9 cellular contexts compared by ENCODE assay signal in genomic region chr4:152935138-152935537, GRCh38. TPM values are rescaled to one million over a fixed set of nuclear protein-coding genes. Genes with fewer than 3 reads are reported as not detected.
DNase-seq lines count a peak whose midpoint lies in the region; ATAC-seq and TF ChIP-seq lines count a peak whose summit lies in the region.
"Had no signal": no experiment of that assay in that cellular context is flagged by ENCODE, and none has a peak within 500 bp of the region (broad histone marks: within the 10 kb centered on the region; RNA-seq: fewer than 3 reads in every experiment).

No MANE protein-coding gene starts in this region.

- H3K27ac Mint-ChIP-seq in GM23338 = peak overlapping the region; percentile 92
- H3K27ac Mint-ChIP-seq in activated T-helper 1 cell treated with anti-CD3 and anti-CD28 coated beads, Interleukin-12 subunit alpha, Interleukin-12 subunit beta, Interleukin-2, Interleukin-4 antibody, amounts not matched to agents 30 ng/mL and 10 ng/mL and 1 ng/mL, durations not matched to agents 14 hours and 24 hours and 36 hours = no peak overlapping the region

- TF ChIP-seq CTCF in 22Rv1 (IDR thresholded peaks at IDR 0.05) (no peak), GM23338 (conservative IDR thresholded peaks at IDR 0.05; ENCODE audit: low read depth in 2 of 2) (peak in 1 of 2 experiments; percentile 61; a peak in 3 of 4 replicates)

- peaks cover 11% of the 10 kb centered on the region; the same call in 1 of the 3 replicates for H3K36me3 Mint-ChIP-seq in GM23338 (ENCODE audit: low read depth)
- peaks cover 2% of the 10 kb centered on the region for H3K36me3 Mint-ChIP-seq in activated T-helper 1 cell treated with anti-CD3 and anti-CD28 coated beads, Interleukin-12 subunit alpha, Interleukin-12 subunit beta, Interleukin-2, Interleukin-4 antibody, amounts not matched to agents 30 ng/mL and 10 ng/mL and 1 ng/mL, durations not matched to agents 14 hours and 24 hours and 36 hours (ENCODE audit: low read depth)

- H4K20me1 ChIP-seq in GM23338 (replicated peaks; ENCODE audit: insufficient read depth) (peaks cover 18% of the 10 kb centered on the region), GM23248 (ENCODE audit: insufficient read depth) (no peaks in the 10 kb centered on the region)

- peak overlapping the region; percentile 79; the same call in 1 of the 2 replicates for H2AFZ ChIP-seq in GM23338
- H2AFZ ChIP-seq in GM23248 = no peak overlapping the region

- H3K4me2 ChIP-seq in GM23338 (peak overlapping the region; percentile 83), GM23248 (ENCODE audit: unreplicated experiment) (no peak overlapping the region)

- no peak overlapping the region for H3K9ac ChIP-seq in GM23248

- H3K27me3 ChIP-seq in GM23338 (ENCODE audit: insufficient read depth) (peaks cover 25% of the 10 kb centered on the region), GM23248 (replicated peaks; ENCODE audit: insufficient read depth) (0 out of 2 replicates have a peak, but pooled peaks cover 8% of the 10 kb centered on the region)

- H3F3A ChIP-seq in GM23338 (replicated peaks; ENCODE audit: low read depth) (peaks cover 8% of the 10 kb centered on the region; the same call in 1 of the 2 replicates), GM23248 (ENCODE audit: insufficient read depth) (no peaks in the 10 kb centered on the region)

- no peaks in the 10 kb centered on the region for H3K9me3 ChIP-seq in GM23248 (ENCODE audit: low read depth)

- H3K27ac ChIP-seq in 22Rv1 = peak overlapping the region; percentile 75
- H3K27ac ChIP-seq in GM23338 (ENCODE audit: low read depth) = peak overlapping the region; percentile 87
- H3K27ac ChIP-seq in GM23248 = no peak overlapping the region

- peak overlapping the region; percentile 93 for H3K4me3 Mint-ChIP-seq in GM23338
- peak overlapping the region; percentile 75 for H3K4me3 Mint-ChIP-seq in activated T-helper 1 cell treated with anti-CD3 and anti-CD28 coated beads, Interleukin-12 subunit alpha, Interleukin-12 subunit beta, Interleukin-2, Interleukin-4 antibody, amounts not matched to agents 30 ng/mL and 10 ng/mL and 1 ng/mL, durations not matched to agents 14 hours and 24 hours and 36 hours

- H3K36me3 ChIP-seq in GM23338 (ENCODE audit: insufficient read depth) (no peaks in the 10 kb centered on the region), GM23248 (ENCODE audit: low read depth) (no peaks in the 10 kb centered on the region)

- peaks cover 52% of the 10 kb centered on the region for H3K4me1 Mint-ChIP-seq in GM23338
- H3K4me1 Mint-ChIP-seq in activated T-helper 1 cell treated with anti-CD3 and anti-CD28 coated beads, Interleukin-12 subunit alpha, Interleukin-12 subunit beta, Interleukin-2, Interleukin-4 antibody, amounts not matched to agents 30 ng/mL and 10 ng/mL and 1 ng/mL, durations not matched to agents 14 hours and 24 hours and 36 hours (ENCODE audit: low read depth) = peaks cover 24% of the 10 kb centered on the region

- H3K4me3 ChIP-seq in GM23338 (peak overlapping the region; percentile 94), GM23248 (no peak overlapping the region)

- peak; percentile 86 for DNase-seq in GM23338 (ENCODE audit: low spot score)
- no peak for DNase-seq in activated T-helper 1 cell treated with anti-CD3 and anti-CD28 coated beads, Interleukin-12 subunit alpha, Interleukin-12 subunit beta, Interleukin-2, Interleukin-4 antibody, amounts not matched to agents 30 ng/mL and 10 ng/mL and 1 ng/mL, durations not matched to agents 14 hours and 24 hours and 36 hours (ENCODE audit: low spot score)
- peak; percentile 11 for DNase-seq in kidney tubule cell (ENCODE audit: low spot score)
- no peak for DNase-seq in NCI-H82 (lab: John Stamatoyannopoulos, UW)
- DNase-seq in GM23248 = no peak
- no peak for DNase-seq in NCI-H2107 treated with DMSO at 0.1 percent for 48 hours (lab: John Stamatoyannopoulos, UW; ENCODE audit: unreplicated experiment)
- DNase-seq in left ventricle myocardium superior = no peak
- DNase-seq: T-helper 9 cell had no signal

- in situ Hi-C loops in GM23248 (cut with MboI) = no loop called here

- intact Hi-C loops in activated T-helper 1 cell treated with anti-CD3 and anti-CD28 coated beads, Interleukin-12 subunit alpha, Interleukin-12 subunit beta, Interleukin-2, Interleukin-4 antibody, amounts not matched to agents 30 ng/mL and 10 ng/mL and 1 ng/mL, durations not matched to agents 14 hours and 24 hours and 36 hours (cut with micrococcal nuclease) = loop anchor here (5.0 kb wide), 1 partner anchor 852 kb away; the partner anchor contains the start of gene SFRP2
- intact Hi-C loops in left ventricle myocardium superior (cut with micrococcal nuclease) = no loop called here

- H3K27me3 Mint-ChIP-seq in GM23338 (ENCODE audit: insufficient read depth, low read depth, poor library complexity) = peaks cover 35% of the 10 kb centered on the region
- peaks cover 52% of the 10 kb centered on the region for H3K27me3 Mint-ChIP-seq in activated T-helper 1 cell treated with anti-CD3 and anti-CD28 coated beads, Interleukin-12 subunit alpha, Interleukin-12 subunit beta, Interleukin-2, Interleukin-4 antibody, amounts not matched to agents 30 ng/mL and 10 ng/mL and 1 ng/mL, durations not matched to agents 14 hours and 24 hours and 36 hours (ENCODE audit: insufficient read depth)

- ATAC-seq in GM23338 (peak; percentile 23), left ventricle myocardium superior (no peak)

- H3K9me3 Mint-ChIP-seq in GM23338 = no peaks in the 10 kb centered on the region
- H3K9me3 Mint-ChIP-seq in activated T-helper 1 cell treated with anti-CD3 and anti-CD28 coated beads, Interleukin-12 subunit alpha, Interleukin-12 subunit beta, Interleukin-2, Interleukin-4 antibody, amounts not matched to agents 30 ng/mL and 10 ng/mL and 1 ng/mL, durations not matched to agents 14 hours and 24 hours and 36 hours = no peaks in the 10 kb centered on the region

- 71 to 79% methylated on average over 15 of the region's 15 CpGs for WGBS in GM23248 (ENCODE audit: low coverage in 1 of 2, low lambda C conversion rate in 2 of 2, missing lambda C conversion rate in 2 of 2), 2 experiments

- H3K79me2 ChIP-seq in GM23338 (replicated peaks; ENCODE audit: insufficient read depth) = peaks cover 31% of the 10 kb centered on the region
- no peaks in the 10 kb centered on the region for H3K79me2 ChIP-seq in GM23248 (ENCODE audit: insufficient read depth)

- H3K9me2 ChIP-seq in GM23338 (ENCODE audit: insufficient read depth) (no peaks in the 10 kb centered on the region), GM23248 (ENCODE audit: insufficient read depth) (no peaks in the 10 kb centered on the region)

- H3K4me1 ChIP-seq in GM23338 (ENCODE audit: insufficient read depth) (peaks cover 32% of the 10 kb centered on the region), GM23248 (ENCODE audit: insufficient read depth) (no peaks in the 10 kb centered on the region)

TF ChIP-seq in GM23338, 12 proteins besides CTCF, POLR2A, EP300 and RAD21:
- TF ChIP-seq CREB1 (CRISPR knock-in tag; IDR thresholded peaks at IDR 0.05; ENCODE audit: low read depth) (0 out of 2 replicates have a peak, but pooled peaks have one; percentile 3), EZH2phosphoT487 (IDR thresholded peaks at IDR 0.05; ENCODE audit: unreplicated experiment) (no peak)

RNA-seq across cellular contexts. Expression of gene FHDC1, which starts 1.0 kb away (rescaled TPM):
- 21.6 and 22.8 TPM in 2 replicates for total RNA-seq in GM23338 (2014; rRNA removed; shearing (Covaris generic))
- polyA plus RNA-seq in GM23338 (2016; fragmentation: Nextera tagmentation; extraction: Ambion mirVana) (9.1 and 9.5 TPM in 2 replicates), GM23248 (2016; fragmentation: Nextera tagmentation; extraction: Ambion mirVana) (0.43 and 0.51 TPM in 2 replicates)
- total RNA-seq in activated T-helper 1 cell treated with anti-CD3 and anti-CD28 coated beads, Interleukin-12 subunit alpha, Interleukin-12 subunit beta, Interleukin-2, Interleukin-4 antibody, amounts not matched to agents 30 ng/mL and 10 ng/mL and 1 ng/mL, durations not matched to agents 14 hours and 24 hours and 36 hours = 0.10 TPM in 2 replicates
- total RNA-seq in GM23248 (2014; rRNA removed; shearing (Covaris generic)) = 0.22 and 0.25 TPM in 2 replicates
- 0.35 TPM for total RNA-seq in left ventricle myocardium superior

Comparison
In these comparisons a context has a peak if more than half of its experiments do, and no peak if none do; other contexts are left out.
1. DNase-seq: peak in GM23338 (single experiment) and kidney tubule cell (single experiment); none in activated T-helper 1 cell treated with anti-CD3 and anti-CD28 coated beads, Interleukin-12 subunit alpha, Interleukin-12 subunit beta, Interleukin-2, Interleukin-4 antibody, amounts not matched to agents 30 ng/mL and 10 ng/mL and 1 ng/mL, durations not matched to agents 14 hours and 24 hours and 36 hours (single experiment), NCI-H82 (single experiment), GM23248 (single experiment), NCI-H2107 treated with DMSO at 0.1 percent for 48 hours (single experiment) and left ventricle myocardium superior (single experiment).
2. RNA of gene FHDC1, which starts 1.0 kb away (total RNA-seq): 21.6 to 22.8 TPM in GM23338; 0.35 TPM in left ventricle myocardium superior (single experiment), 0.22 to 0.25 TPM in GM23248 and 0.10 TPM in activated T-helper 1 cell treated with anti-CD3 and anti-CD28 coated beads, Interleukin-12 subunit alpha, Interleukin-12 subunit beta, Interleukin-2, Interleukin-4 antibody, amounts not matched to agents 30 ng/mL and 10 ng/mL and 1 ng/mL, durations not matched to agents 14 hours and 24 hours and 36 hours; every median in the first group is over 10 times any median in the second.